ENCODE assay signal across 30 cellular contexts in genomic region chr4:169050308-169050707, GRCh38. TPM values are rescaled to one million over a fixed set of nuclear protein-coding genes. Genes with fewer than 3 reads are reported as not detected.
A peak's percentile ranks its signal among the peaks of the same experiment; 100 is the strongest.
DNase-seq lines count a peak whose midpoint lies in the region; ATAC-seq, FAIRE-seq and TF ChIP-seq lines count a peak whose summit lies in the region.
"Had no signal": no experiment of that assay in that cellular context is flagged by ENCODE, and none has a peak within 500 bp of the region (broad histone marks: within the 10 kb centered on the region; RNA-seq: fewer than 3 reads in every experiment).

No MANE protein-coding gene starts in this region.

- DNase-seq in HepG2 (ENCODE audit: low spot score) (no peak), right cardiac atrium (peak; percentile 45 to 79 (median 59)), ovary (peak in 3 of 5 donors; percentile 31 to 60 (median 36)), SW480 (ENCODE audit: low spot score) (no peak), COLO829 (ENCODE audit: low spot score) (no peak), Caco-2 (no peak)
- DNase-seq: activated CD8-positive, alpha-beta memory T cell treated with anti-CD3 and anti-CD28 coated beads for 24 hours; activated naive CD4-positive, alpha-beta T cell treated with Interleukin-2 at 50 U/mL for 16 hours; activated T-cell treated with anti-CD3 and anti-CD28 coated beads, Interleukin-2, amount 50 U/mL, for 24 hours; AML-193; amniotic stem cell; CD8-positive, alpha-beta T cell; cortex of kidney; DMS53; HFFc6; immature natural killer cell; Kasumi-1; mesenchymal stem cell; naive B cell; NCI-H1092 treated with DMSO at 0.1 percent for 48 hours; NCI-H2081; NCI-H446; posterior cingulate gyrus; stimulated activated naive CD4-positive, alpha-beta T cell had no signal

- H3K4me3 ChIP-seq in liver (ENCODE audit: low read depth in 1 of 3, low read length in 3 of 3) (no peak overlapping the region), HepG2 (replicated peaks in 1 of 3; ENCODE audit: insufficient read depth in 1 of 3, low read depth in 2 of 3, low read length in 3 of 3) (no peak overlapping the region), right cardiac atrium (ENCODE audit: low read length) (no peak overlapping the region), ovary (no peak overlapping the region), Caco-2 (ENCODE audit: low read depth, low read length) (no peak overlapping the region)
- H3K4me3 ChIP-seq: smooth muscle cell, tibial artery had no signal

- H3K27ac ChIP-seq in liver (ENCODE audit: low read depth in 1 of 2, low read length in 2 of 2) (no peak overlapping the region), HepG2 (ENCODE audit: extremely low read length, insufficient read depth, low read length) (no peak overlapping the region), right cardiac atrium (ENCODE audit: low read length) (peak overlapping the region; percentile 77), ovary (peak overlapping the region in 1 of 2 donors; percentile 0)
- H3K27ac ChIP-seq: tibial artery had no signal

- no peaks in the 10 kb centered on the region for H3K9me3 Mint-ChIP-seq in Caco-2 (ENCODE audit: unreplicated experiment)
- H3K9me3 Mint-ChIP-seq: activated T-cell treated with anti-CD3 and anti-CD28 coated beads, Interleukin-2, amount 50 U/mL, for 24 hours; CD8-positive, alpha-beta T cell; HFFc6; immature natural killer cell; naive B cell had no signal

- H3K27me3 ChIP-seq in liver (ENCODE audit: control insufficient read depth in 4 of 4, insufficient read depth in 4 of 4, low read length in 3 of 4) = no peaks in the 10 kb centered on the region
- peaks cover 4 to 19% of the 10 kb centered on the region in 2 experiments; a peak in 4 of 5 replicates for H3K27me3 ChIP-seq in HepG2 (ENCODE audit: control insufficient read depth in 1 of 2, insufficient read depth in 2 of 2, low read length in 2 of 2)
- no peaks in the 10 kb centered on the region for H3K27me3 ChIP-seq in right cardiac atrium (ENCODE audit: control insufficient read depth, insufficient read depth)
- no peaks in the 10 kb centered on the region for H3K27me3 ChIP-seq in ovary
- no peaks in the 10 kb centered on the region for H3K27me3 ChIP-seq in Caco-2 (replicated peaks; ENCODE audit: control insufficient read depth, insufficient read depth, low read length)
- H3K27me3 ChIP-seq: tibial artery had no signal

- WGBS in liver = 82% methylated on average over 7 of the region's 7 CpGs
- 54% methylated on average over 7 of the region's 7 CpGs for WGBS in HepG2 (ENCODE audit: low lambda C conversion rate)
- WGBS in right cardiac atrium = 18% methylated on average over 7 of the region's 7 CpGs
- 5 to 16% (median 16%) methylated on average over 7 of the region's 7 CpGs for WGBS in ovary, 3 donors

- POLR2A ChIA-PET in HepG2 (lab: Yijun Ruan, JAX) (no interaction called here), Caco-2 (lab: Charles Lee) (no interaction called here)

- BruUV-seq in HepG2 (replicated peaks; lab: Mats Ljungman, UMichigan) (no TSS peak), Caco-2 (replicated peaks; lab: Mats Ljungman, UMichigan) (no TSS peak)

- H3K4me1 ChIP-seq in liver (ENCODE audit: control insufficient read depth in 4 of 4, insufficient read depth in 4 of 4, low read length in 3 of 4) = peaks cover 2 to 11% (median 6%) of the 10 kb centered on the region in 4 donors
- H3K4me1 ChIP-seq in HepG2 (ENCODE audit: insufficient read depth, low read length) = peaks cover 9% of the 10 kb centered on the region; the same call in 1 of the 2 replicates
- H3K4me1 ChIP-seq in right cardiac atrium (ENCODE audit: control insufficient read depth, insufficient read depth, low read length) = peaks cover 12% of the 10 kb centered on the region
- peaks cover 6% of the 10 kb centered on the region for H3K4me1 ChIP-seq in ovary (ENCODE audit: insufficient read depth)
- no peaks in the 10 kb centered on the region for H3K4me1 ChIP-seq in Caco-2
- H3K4me1 ChIP-seq: tibial artery had no signal

- H3K9me3 ChIP-seq in liver (ENCODE audit: control insufficient read depth in 4 of 4, low read length in 3 of 4) = no peaks in the 10 kb centered on the region
- H3K9me3 ChIP-seq in HepG2 (ENCODE audit: low read length) = no peaks in the 10 kb centered on the region
- no peaks in the 10 kb centered on the region for H3K9me3 ChIP-seq in right cardiac atrium (ENCODE audit: control insufficient read depth, low read length)
- H3K9me3 ChIP-seq in ovary = no peaks in the 10 kb centered on the region
- no peaks in the 10 kb centered on the region for H3K9me3 ChIP-seq in Caco-2
- H3K9me3 ChIP-seq: tibial artery had no signal

- no peaks in the 10 kb centered on the region for H3K27me3 Mint-ChIP-seq in Caco-2 (ENCODE audit: insufficient read depth, unreplicated experiment)
- H3K27me3 Mint-ChIP-seq: activated T-cell treated with anti-CD3 and anti-CD28 coated beads, Interleukin-2, amount 50 U/mL, for 24 hours had no signal

- no peak overlapping the region for H2AFZ ChIP-seq in HepG2 (ENCODE audit: low read length)

- H3K4me3 Mint-ChIP-seq in Caco-2 (ENCODE audit: unreplicated experiment) = no peak overlapping the region
- H3K4me3 Mint-ChIP-seq: activated T-cell treated with anti-CD3 and anti-CD28 coated beads, Interleukin-2, amount 50 U/mL, for 24 hours; CD8-positive, alpha-beta T cell; HFFc6; immature natural killer cell; naive B cell had no signal

- TF ChIP-seq CTCF in liver (IDR thresholded peaks at IDR 0.05; ENCODE audit: low read depth, low read length, missing input control) = no peak
- TF ChIP-seq CTCF in HepG2 (CRISPR knock-in tag; IDR thresholded peaks at IDR 0.05) = no peak
- no peak for TF ChIP-seq CTCF in ovary (IDR thresholded peaks at IDR 0.05)
- TF ChIP-seq CTCF in Caco-2 (IDR thresholded peaks at IDR 0.05; ENCODE audit: insufficient read depth in 1 of 2, low read depth in 1 of 2, low read length in 1 of 2, severe bottlenecking in 1 of 2, unreplicated experiment in 1 of 2) = no peak

- no peak for FAIRE-seq in HepG2 (lab: Jason Lieb, UNC)
- FAIRE-seq: bronchial epithelial cell, endometrium had no signal

- peaks cover 7% of the 10 kb centered on the region for H3K4me1 Mint-ChIP-seq in Caco-2 (ENCODE audit: low read depth, unreplicated experiment)
- H3K4me1 Mint-ChIP-seq: immature natural killer cell, naive B cell had no signal

- ATAC-seq in HepG2 = no peak
- peak; percentile 88 to 94 for ATAC-seq in right cardiac atrium
- ATAC-seq in HG03175 (IDR thresholded peaks at IDR 0.05; ENCODE audit: unreplicated experiment) = no peak
- ATAC-seq: CD8-positive, alpha-beta T cell had no signal

- in situ Hi-C loops in HepG2 (cut with HindIII; ENCODE audit: extremely low pct_ligation_motif_present, low pct_unique_long_range_greater_than_20kb) = no loop called here

- H3K4me2 ChIP-seq in HepG2 (ENCODE audit: low read depth, low read length) = no peak overlapping the region
- H3K4me2 ChIP-seq: smooth muscle cell had no signal

- H4K20me1 ChIP-seq in HepG2 (ENCODE audit: insufficient read depth, low read length) = no peaks in the 10 kb centered on the region

- H3K27ac Mint-ChIP-seq in Caco-2 (ENCODE audit: unreplicated experiment) = no peak overlapping the region
- H3K27ac Mint-ChIP-seq: activated T-cell treated with anti-CD3 and anti-CD28 coated beads, Interleukin-2, amount 50 U/mL, for 24 hours; CD8-positive, alpha-beta T cell; HFFc6; immature natural killer cell had no signal

- no peaks in the 10 kb centered on the region for H3K36me3 Mint-ChIP-seq in Caco-2 (ENCODE audit: insufficient read depth, unreplicated experiment)
- H3K36me3 Mint-ChIP-seq: CD8-positive, alpha-beta T cell; naive B cell had no signal

- CTCF ChIA-PET in HepG2 (lab: Yijun Ruan, JAX; ENCODE audit: low intra/inter-chr PET ratio, low total read pairs) = no interaction called here
- CTCF ChIA-PET in Caco-2 (lab: Charles Lee) = no interaction called here

- H3K9ac ChIP-seq in liver (ENCODE audit: low read depth in 1 of 2, low read length in 2 of 2) = no peak overlapping the region
- no peak overlapping the region for H3K9ac ChIP-seq in HepG2 (ENCODE audit: insufficient read depth, low read depth, low read length)

- intact Hi-C loops in HepG2 (cut with micrococcal nuclease; ENCODE audit: unreplicated experiment) (no loop called here), right cardiac atrium (cut with DNase I) (loop anchor here in 1 of 4 donors (10.0 kb wide), 1 partner anchor 224 kb away; the partner anchor contains the start of gene SH3RF1), ovary (cut with DNase I) (no loop called here), Caco-2 (cut with micrococcal nuclease; ENCODE audit: unreplicated experiment) (no loop called here)

- TF ChIP-seq EP300 in HepG2 (IDR thresholded peaks at IDR 0.05; ENCODE audit: low read depth in 2 of 2, low read length in 2 of 2) (no peak), HepG2 (CRISPR knock-in tag; IDR thresholded peaks at IDR 0.05; ENCODE audit: borderline replicate concordance) (no peak), ovary (IDR thresholded peaks at IDR 0.05) (no peak)

- H3K79me2 ChIP-seq in HepG2 (ENCODE audit: insufficient read depth, low read length) = no peaks in the 10 kb centered on the region

- no peak for TF ChIP-seq POLR2A in HepG2 (IDR thresholded peaks at IDR 0.05; ENCODE audit: insufficient read depth in 1 of 2, low read depth in 2 of 2, low read length in 2 of 2)
- TF ChIP-seq POLR2A in ovary (IDR thresholded peaks at IDR 0.05) = no peak

- H3K36me3 ChIP-seq in liver (ENCODE audit: control insufficient read depth in 4 of 4, insufficient read depth in 3 of 4, low read depth in 1 of 4, low read length in 3 of 4) (no peaks in the 10 kb centered on the region), HepG2 (replicated peaks in 1 of 2; ENCODE audit: control insufficient read depth in 1 of 2, insufficient read depth in 2 of 2, low read length in 2 of 2) (no peaks in the 10 kb centered on the region), ovary (no peaks in the 10 kb centered on the region), Caco-2 (ENCODE audit: control insufficient read depth, insufficient read depth, low read length) (no peaks in the 10 kb centered on the region)
- H3K36me3 ChIP-seq: tibial artery had no signal

- TF ChIP-seq RAD21 in liver (IDR thresholded peaks at IDR 0.05) = peak; percentile 10 to 15
- no peak for TF ChIP-seq RAD21 in HepG2 (CRISPR knock-in tag; IDR thresholded peaks at IDR 0.05)

RNA-seq across cellular contexts. Expression of gene CBR4, which starts 40.3 kb away (rescaled TPM):
- total RNA-seq in liver (10 to 100 TPM; 16.7 to 32.8 TPM), HepG2 (2016; rRNA removed; fragmentation: Illumina TruSeq; extraction: Trizol) (20.7 and 21.9 TPM in 2 replicates), right cardiac atrium (10 to 100 TPM; 14.6 to 19.7 (median 18.3) TPM), ovary (10 to 100 TPM; 17.5 to 24.0 (median 20.2) TPM), Caco-2 (2022) (21.4 and 22.5 TPM in 2 replicates)
- polyA plus RNA-seq in liver (10 to 100 TPM in 1 of 2 donors, 1 to 10 TPM in 1; 9.4 to 28.6 TPM), HepG2 (2011; rRNA removed) (6.9 and 7.3 TPM in 2 replicates), right cardiac atrium (14.1 TPM), ovary (10 to 100 TPM in 1 of 2 donors, 1 to 10 TPM in 1; 8.9 to 12.3 TPM)
- 7.2 and 7.4 TPM in 2 replicates for total RNA-seq in HepG2 (2016; cell fraction: cytosol; rRNA removed; fragmentation: Illumina TruSeq; extraction: Trizol; ENCODE audit: low read depth)
- total RNA-seq in HepG2 (2016; cell fraction: insoluble cytoplasmic fraction; rRNA removed; fragmentation: Illumina TruSeq; extraction: Trizol) = 21.0 and 24.2 TPM in 2 replicates
- total RNA-seq in HepG2 (2016; cell fraction: membrane; rRNA removed; fragmentation: Illumina TruSeq; extraction: Trizol) = 6.5 and 6.8 TPM in 2 replicates
- 39.5 and 40.0 TPM in 2 replicates for total RNA-seq in HepG2 (2016; cell fraction: nucleus; rRNA removed; fragmentation: Illumina TruSeq; extraction: Trizol)
- 1.9 and 2.8 TPM in 2 replicates for polyA plus RNA-seq in HepG2 (2011; cell fraction: cytosol; rRNA removed)
- polyA plus RNA-seq in HepG2 (2011; cell fraction: nucleus; rRNA removed) = 14.0 and 21.4 TPM in 2 replicates
- 9.3 and 12.6 TPM in 2 replicates for polyA plus RNA-seq in HepG2 (2012)
- polyA plus RNA-seq in HepG2 (2016; cell fraction: cytosol; fragmentation: Illumina TruSeq; extraction: Trizol; ENCODE audit: low read depth) = 1.2 and 1.7 TPM in 2 replicates
- polyA plus RNA-seq in HepG2 (2016; cell fraction: insoluble cytoplasmic fraction; fragmentation: Illumina TruSeq; extraction: Trizol; ENCODE audit: low read depth) = 17.1 and 20.0 TPM in 2 replicates
- 2.4 and 2.8 TPM in 2 replicates for polyA plus RNA-seq in HepG2 (2016; cell fraction: membrane; fragmentation: Illumina TruSeq; extraction: Trizol; ENCODE audit: low read depth)
- polyA plus RNA-seq in HepG2 (2016; cell fraction: nucleus; fragmentation: Illumina TruSeq; extraction: Trizol; ENCODE audit: insufficient read depth, low read depth) = 30.7 and 35.3 TPM in 2 replicates
- polyA minus RNA-seq in HepG2 (2011; rRNA and poly(A)+ RNA removed; ENCODE audit: low replicate concordance) = 4.0 and 4.6 TPM in 2 replicates
- 2.9 and 3.2 TPM in 2 replicates for polyA minus RNA-seq in HepG2 (2011; cell fraction: cytosol; rRNA and poly(A)+ RNA removed)
- 55.5 and 58.1 TPM in 2 replicates for polyA minus RNA-seq in HepG2 (2011; cell fraction: nucleus; rRNA and poly(A)+ RNA removed)

Comparison
In these comparisons a context has a peak if more than half of its experiments do, and no peak if none do; other contexts are left out.
1. ATAC-seq: peak in right cardiac atrium (2 of 2); none in HepG2 (single experiment) and HG03175 (single experiment).
2. DNase-seq: peak in right cardiac atrium (3 of 3) and ovary (3 of 5); none in HepG2 (single experiment), SW480 (single experiment), COLO829 (single experiment) and Caco-2 (0 of 2).